19 cellular contexts compared by ENCODE assay signal in genomic region chr1:12613180-12613579, GRCh38. TPM values are rescaled to one million over a fixed set of nuclear protein-coding genes. Genes with fewer than 3 reads are reported as not detected.
DNase-seq lines count a peak whose midpoint lies in the region; ATAC-seq and TF ChIP-seq lines count a peak whose summit lies in the region.
"Had no signal": no experiment of that assay in that cellular context is flagged by ENCODE, and none has a peak within 500 bp of the region (broad histone marks: within the 10 kb centered on the region; RNA-seq: fewer than 3 reads in every experiment).

No MANE protein-coding gene starts in this region.

- BruUV-seq in PC-3 (replicated peaks; lab: Mats Ljungman, UMichigan), result no TSS peak

- peak overlapping the region; percentile 74 for H3K27ac Mint-ChIP-seq in CD4-positive, alpha-beta T cell
- H3K27ac Mint-ChIP-seq in activated T-cell treated with anti-CD3 and anti-CD28 coated beads, Interleukin-2, amount 50 U/mL, for 72 hours, result no peak overlapping the region

- peaks cover 3% of the 10 kb centered on the region for H3F3A ChIP-seq in PC-3 (ENCODE audit: low read length, unreplicated experiment)

- peaks cover 31% of the 10 kb centered on the region for H3K36me3 ChIP-seq in PC-3 (ENCODE audit: low read depth, low read length)
- H3K36me3 ChIP-seq in prostate gland, result no peaks in the 10 kb centered on the region
- no peaks in the 10 kb centered on the region for H3K36me3 ChIP-seq in Karpas-422 (ENCODE audit: insufficient read depth, low read length)
- H3K36me3 ChIP-seq: SJSA1 had no signal

- no peak for ATAC-seq in CD4-positive, alpha-beta T cell (ENCODE audit: poor library complexity)
- ATAC-seq in PC-3 (no peak), HG02571 (IDR thresholded peaks at IDR 0.05; ENCODE audit: unreplicated experiment) (no peak), HG02884 (IDR thresholded peaks at IDR 0.05; ENCODE audit: unreplicated experiment) (no peak)
- ATAC-seq in activated T-cell treated with anti-CD3 and anti-CD28 coated beads, Interleukin-2, amount 50 U/mL, for 72 hours (replicated peaks in 1 of 2), result no peak
- ATAC-seq: heart left ventricle had no signal

- no peaks in the 10 kb centered on the region for H3K27me3 Mint-ChIP-seq in CD4-positive, alpha-beta T cell
- no peaks in the 10 kb centered on the region for H3K27me3 Mint-ChIP-seq in activated T-cell treated with anti-CD3 and anti-CD28 coated beads, Interleukin-2, amount 50 U/mL, for 72 hours (ENCODE audit: low read depth)

- DNase-seq in CD4-positive, alpha-beta T cell, result no peak
- DNase-seq in PC-3, result no peak
- DNase-seq in coronary artery (ENCODE audit: low spot score), result no peak
- no peak for DNase-seq in prostate gland (ENCODE audit: low spot score)
- no peak for DNase-seq in Karpas-422
- no peak for DNase-seq in activated T-cell treated with anti-CD3 and anti-CD28 coated beads, Interleukin-2, amount 50 U/mL, for 72 hours
- DNase-seq: activated CD4-positive, alpha-beta T cell treated with anti-CD3 and anti-CD28 coated beads, Interleukin-2, amount 50 U/mL, for 1 hour; AML-193; dermis blood vessel endothelial cell; DMS153; NCI-H1092; NCI-H2171 treated with DMSO at 0.1 percent for 48 hours; occipital lobe; small intestine had no signal

- H2AFZ ChIP-seq in PC-3 (ENCODE audit: low read length), result no peak overlapping the region
- no peak overlapping the region for H2AFZ ChIP-seq in Karpas-422 (ENCODE audit: low read length)

- H3K4me1 Mint-ChIP-seq in CD4-positive, alpha-beta T cell (ENCODE audit: low read depth), result peaks cover 80% of the 10 kb centered on the region
- peaks cover 73% of the 10 kb centered on the region for H3K4me1 Mint-ChIP-seq in activated T-cell treated with anti-CD3 and anti-CD28 coated beads, Interleukin-2, amount 50 U/mL, for 72 hours (ENCODE audit: low read depth)

- no peaks in the 10 kb centered on the region for H3K9me3 Mint-ChIP-seq in CD4-positive, alpha-beta T cell
- H3K9me3 Mint-ChIP-seq in activated T-cell treated with anti-CD3 and anti-CD28 coated beads, Interleukin-2, amount 50 U/mL, for 72 hours, result no peaks in the 10 kb centered on the region
- H3K9me3 Mint-ChIP-seq: IgD-negative memory B cell had no signal

- TF ChIP-seq POLR2A in prostate gland (IDR thresholded peaks at IDR 0.05), result no peak

- H3K9ac ChIP-seq in PC-3 (ENCODE audit: low read length), result no peak overlapping the region
- no peak overlapping the region for H3K9ac ChIP-seq in Karpas-422 (ENCODE audit: low read length)

- peak overlapping the region; percentile 47 for H3K4me3 Mint-ChIP-seq in CD4-positive, alpha-beta T cell
- H3K4me3 Mint-ChIP-seq in activated T-cell treated with anti-CD3 and anti-CD28 coated beads, Interleukin-2, amount 50 U/mL, for 72 hours, result no peak overlapping the region
- H3K4me3 Mint-ChIP-seq: IgD-negative memory B cell had no signal

- peaks cover 68% of the 10 kb centered on the region for H3K36me3 Mint-ChIP-seq in CD4-positive, alpha-beta T cell (ENCODE audit: low read depth)
- peaks cover 5 to 21% of the 10 kb centered on the region in 2 donors for H3K36me3 Mint-ChIP-seq in activated T-cell treated with anti-CD3 and anti-CD28 coated beads, Interleukin-2, amount 50 U/mL, for 72 hours (ENCODE audit: insufficient read depth in 2 of 2)
- H3K36me3 Mint-ChIP-seq: IgD-negative memory B cell had no signal

- peaks cover 30% of the 10 kb centered on the region for H4K20me1 ChIP-seq in PC-3 (ENCODE audit: low read length)
- H4K20me1 ChIP-seq in Karpas-422 (ENCODE audit: insufficient read depth, low read depth, low read length), result no peaks in the 10 kb centered on the region; the same call in 1 of the 2 replicates

- intact Hi-C loops in CD4-positive, alpha-beta T cell (cut with DNase I, micrococcal nuclease), result loop anchor here in 1 of 2 experiments (10.0 kb wide), 2 partner anchors 138 to 268 kb away; no protein-coding TSS in a partner anchor
- intact Hi-C loops in PC-3 (cut with micrococcal nuclease) (no loop called here), prostate gland (cut with DNase I) (no loop called here)

- H3K79me2 ChIP-seq in PC-3 (ENCODE audit: low read length), result peaks cover 99% of the 10 kb centered on the region
- no peaks in the 10 kb centered on the region for H3K79me2 ChIP-seq in Karpas-422 (ENCODE audit: low read length)

- CTCF ChIA-PET in CD4-positive, alpha-beta T cell (lab: Charles Lee), result interaction anchor here (1.8 kb wide), 1 partner anchor 12 kb away, joined by 5 read pairs; no protein-coding TSS in a partner anchor
- CTCF ChIA-PET in PC-3 (lab: Charles Lee), result no interaction called here

- H3K4me3 ChIP-seq in PC-3 (ENCODE audit: low read length) (no peak overlapping the region), coronary artery (peak overlapping the region; percentile 15), prostate gland (no peak overlapping the region), Karpas-422 (ENCODE audit: low read length) (no peak overlapping the region)
- H3K4me3 ChIP-seq: heart left ventricle, SJSA1 had no signal

- H3K4me1 ChIP-seq in PC-3 (ENCODE audit: insufficient read depth, low read length) (peaks cover 40% of the 10 kb centered on the region), prostate gland (replicated peaks) (no peaks in the 10 kb centered on the region), Karpas-422 (ENCODE audit: low read length) (peaks cover 16% of the 10 kb centered on the region)

- no peaks in the 10 kb centered on the region for H3K9me3 ChIP-seq in CD4-positive, alpha-beta T cell (ENCODE audit: control insufficient read depth, low read length)
- H3K9me3 ChIP-seq in PC-3 (ENCODE audit: low read length) (no peaks in the 10 kb centered on the region), prostate gland (no peaks in the 10 kb centered on the region), Karpas-422 (ENCODE audit: low read length) (no peaks in the 10 kb centered on the region)
- H3K9me3 ChIP-seq: heart left ventricle, SJSA1 had no signal

- no peaks in the 10 kb centered on the region for H3K9me2 ChIP-seq in PC-3 (replicated peaks; ENCODE audit: low read length)
- H3K9me2 ChIP-seq in Karpas-422 (replicated peaks; ENCODE audit: insufficient read depth, low read length), result no peaks in the 10 kb centered on the region

- H3K27me3 ChIP-seq in CD4-positive, alpha-beta T cell (ENCODE audit: control insufficient read depth, insufficient read depth, low read length), result no peaks in the 10 kb centered on the region
- H3K27me3 ChIP-seq in PC-3 (ENCODE audit: low read length), result no peaks in the 10 kb centered on the region
- H3K27me3 ChIP-seq in prostate gland (replicated peaks; ENCODE audit: insufficient read depth), result no peaks in the 10 kb centered on the region
- 0 out of 2 replicates have a peak, but pooled peaks cover 3% of the 10 kb centered on the region for H3K27me3 ChIP-seq in Karpas-422 (ENCODE audit: low read length)
- H3K27me3 ChIP-seq: heart left ventricle had no signal

- H3K4me2 ChIP-seq in PC-3 (ENCODE audit: low read length) (peak overlapping the region; percentile 9; the same call in 1 of the 2 replicates), Karpas-422 (ENCODE audit: low read depth, low read length, poor library complexity, severe bottlenecking) (no peak overlapping the region)

- TF ChIP-seq CTCF in CD4-positive, alpha-beta T cell (IDR thresholded peaks at IDR 0.05), result no peak
- no peak for TF ChIP-seq CTCF in PC-3 (conservative IDR thresholded peaks at IDR 0.05; ENCODE audit: low read depth, low read length)
- TF ChIP-seq CTCF in coronary artery (IDR thresholded peaks at IDR 0.05), result no peak
- TF ChIP-seq CTCF in prostate gland (IDR thresholded peaks at IDR 0.05), result no peak

- H3K27ac ChIP-seq in CD4-positive, alpha-beta T cell (ENCODE audit: low read depth, low read length), result no peak overlapping the region
- no peak overlapping the region for H3K27ac ChIP-seq in PC-3 (ENCODE audit: low read length)
- peak overlapping the region; percentile 50 to 98 for H3K27ac ChIP-seq in coronary artery
- H3K27ac ChIP-seq in prostate gland, result peak overlapping the region; percentile 98
- H3K27ac ChIP-seq in Karpas-422 (ENCODE audit: low read length), result no peak overlapping the region
- H3K27ac ChIP-seq: SJSA1 had no signal

- 65% methylated on average over 4 of the region's 4 CpGs for WGBS in prostate gland

- POLR2A ChIA-PET in CD4-positive, alpha-beta T cell (lab: Charles Lee), result interaction anchor here (0.8 kb wide), 1 partner anchor 9 kb away, joined by 3 read pairs; no protein-coding TSS in a partner anchor
- POLR2A ChIA-PET in PC-3 (lab: Charles Lee; ENCODE audit: unreplicated experiment), result no interaction called here

RNA-seq across cellular contexts. Expression of gene DHRS3, which starts 4.8 kb away (rescaled TPM):
- 100 to 1,000 TPM; 102 to 108 TPM for total RNA-seq in CD4-positive, alpha-beta T cell
- total RNA-seq in PC-3 (2014; rRNA removed) (105 and 116 TPM in 2 replicates), prostate gland (100 to 1,000 TPM; 171 to 178 TPM)
- total RNA-seq in Karpas-422 (2014; rRNA removed; shearing (Covaris generic); ENCODE audit: low replicate concordance), result 0.19 TPM in 1 of 2 replicates, not detected in the other
- 10 to 100 TPM; 60.4 to 65.3 TPM for total RNA-seq in activated T-cell treated with anti-CD3 and anti-CD28 coated beads, Interleukin-2, amount 50 U/mL, for 72 hours

RNA-seq across cellular contexts. Expression of gene AADACL4, which starts 30.7 kb away (rescaled TPM):
- not detected for total RNA-seq in CD4-positive, alpha-beta T cell
- total RNA-seq in PC-3 (2014; rRNA removed) (not detected in 2 replicates), prostate gland (not detected)
- not detected in 2 replicates for total RNA-seq in Karpas-422 (2014; rRNA removed; shearing (Covaris generic); ENCODE audit: low replicate concordance)
- not detected for total RNA-seq in activated T-cell treated with anti-CD3 and anti-CD28 coated beads, Interleukin-2, amount 50 U/mL, for 72 hours
- total RNA-seq: dermis blood vessel endothelial cell, heart left ventricle, occipital lobe, SJSA1 had no signal

Comparison
In these comparisons a context has a peak if more than half of its experiments do, and no peak if none do; other contexts are left out.
1. H3K27ac ChIP-seq: peak in coronary artery (2 of 2) and prostate gland (2 of 2); none in CD4-positive, alpha-beta T cell (single experiment), PC-3 (single experiment) and Karpas-422 (single experiment).
2. RNA of gene DHRS3, which starts 4.8 kb away (total RNA-seq): 171 to 178 TPM in prostate gland, 102 to 108 TPM in CD4-positive, alpha-beta T cell, 105 to 116 TPM in PC-3 and 60.4 to 65.3 TPM in activated T-cell treated with anti-CD3 and anti-CD28 coated beads, Interleukin-2, amount 50 U/mL, for 72 hours; 0.19 TPM in Karpas-422; every median in the first group is over 10 times any median in the second.